In the genomic region with DNA sequence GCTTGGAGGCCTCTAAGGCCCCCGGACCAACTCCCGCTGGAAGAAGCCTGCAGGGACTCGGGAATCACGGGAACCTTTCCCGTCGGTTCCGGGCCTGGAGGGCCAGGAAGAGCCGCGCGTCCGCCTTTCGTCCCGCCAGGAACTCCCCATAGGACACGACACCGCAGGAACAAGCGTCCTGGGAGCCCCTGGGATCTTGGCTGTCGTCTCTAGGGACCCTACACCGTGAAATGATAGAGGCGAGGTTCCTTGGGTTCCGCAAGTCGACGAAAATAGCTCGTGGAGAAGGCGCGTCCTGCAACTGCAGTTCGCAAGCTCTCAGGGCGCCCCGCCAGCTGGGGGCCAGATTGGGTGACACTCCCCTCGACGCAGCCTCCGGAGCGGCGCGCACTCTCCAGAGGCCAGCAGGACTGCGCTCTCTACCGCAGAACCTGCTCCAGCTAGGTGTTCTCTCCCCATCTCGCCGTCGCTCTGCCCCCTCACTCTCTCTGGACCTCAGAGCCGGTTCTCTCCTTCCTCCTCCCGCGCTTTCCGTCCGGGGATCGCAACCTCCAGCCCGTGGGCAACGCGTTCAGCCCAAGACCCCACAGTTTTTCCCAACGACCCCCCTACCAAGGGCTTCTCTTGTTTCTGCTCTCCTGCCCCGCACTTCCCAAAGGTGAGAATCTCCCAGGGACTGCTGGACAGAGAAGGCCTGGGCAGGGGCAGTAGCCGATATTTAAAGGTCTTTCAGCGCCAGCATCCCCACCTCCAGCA, we compare ENCODE assay signal across 8 cellular contexts. TPM values are rescaled to one million over a fixed set of nuclear protein-coding genes. Genes with fewer than 3 reads are reported as not detected.
DNase-seq lines count a peak whose midpoint lies in the region; ATAC-seq and TF ChIP-seq lines count a peak whose summit lies in the region.

No MANE protein-coding gene starts in this region.

- H3K9me3 Mint-ChIP-seq in CD14-positive monocyte = peaks cover 0 to 20% (median 13%) of the 10 kb centered on the region in 7 donors
- peaks cover 0 to 9% (median 0%) of the 10 kb centered on the region in 11 donors for H3K9me3 Mint-ChIP-seq in naive thymus-derived CD4-positive, alpha-beta T cell

- H3K4me3 ChIP-seq in Jurkat, Clone E6-1 (ENCODE audit: low read length) = peak overlapping the region; percentile 74
- peak overlapping the region; percentile 61 for H3K4me3 ChIP-seq in ectodermal cell (ENCODE audit: insufficient read depth, low read depth, low read length)
- H3K4me3 ChIP-seq in naive thymus-derived CD4-positive, alpha-beta T cell (ENCODE audit: low read length) = peak overlapping the region; percentile 37

- peaks cover 0 to 2% of the 10 kb centered on the region in 2 donors for H3K36me3 Mint-ChIP-seq in CD14-positive monocyte
- no peaks in the 10 kb centered on the region for H3K36me3 Mint-ChIP-seq in naive thymus-derived CD4-positive, alpha-beta T cell

- peaks cover 82% of the 10 kb centered on the region for H3K27me3 ChIP-seq in ectodermal cell (ENCODE audit: control insufficient read depth, insufficient read depth, low read length, poor library complexity, severe bottlenecking)
- H3K27me3 ChIP-seq in naive thymus-derived CD4-positive, alpha-beta T cell (ENCODE audit: control insufficient read depth in 2 of 2, insufficient read depth in 2 of 2, low read length in 2 of 2) = peaks cover 0 to 7% of the 10 kb centered on the region in 2 donors

- CTCF ChIA-PET in naive thymus-derived CD4-positive, alpha-beta T cell (lab: Charles Lee) = no interaction called here
- CTCF ChIA-PET in HEK293T (lab: Yijun Ruan, JAX) = interaction anchor here (0.6 to 1.3 kb wide), 3 partner anchors 9 to 46 kb away, joined by 3 to 5 read pairs (median 3); no protein-coding TSS in a partner anchor

- no peak for DNase-seq in CD14-positive monocyte (ENCODE audit: low spot score)
- DNase-seq in Jurkat, Clone E6-1 (ENCODE audit: low read depth, low spot score) = no peak
- peak in 1 of 9 donors; percentile 6 for DNase-seq in naive thymus-derived CD4-positive, alpha-beta T cell
- no peak for DNase-seq in GF-D8 (lab: John Stamatoyannopoulos, UW)
- DNase-seq in HUDEP-2 (lab: John Stamatoyannopoulos, UW; ENCODE audit: unreplicated experiment in 76 of 76) = no peak
- DNase-seq in HEK293T (ENCODE audit: extremely low spot score) = no peak

- 0 to 1% methylated on average over 52 of the region's 52 CpGs for WGBS in ectodermal cell, 2 experiments

- intact Hi-C loops in CD14-positive monocyte (cut with micrococcal nuclease) = no loop called here
- intact Hi-C loops in naive thymus-derived CD4-positive, alpha-beta T cell (cut with micrococcal nuclease) = loop anchor here in 1 of 2 donors (10.0 kb wide), 1 partner anchor 1401 kb away; the partner anchor contains the start of genes GPR137C and TXNDC16

- POLR2A ChIA-PET in naive thymus-derived CD4-positive, alpha-beta T cell (lab: Charles Lee) = no interaction called here
- POLR2A ChIA-PET in HEK293T (lab: Yijun Ruan, JAX) = interaction anchor here (1.1 kb wide), 1 partner anchor 24 kb away, joined by 3 read pairs; no protein-coding TSS in a partner anchor

- H3K4me3 Mint-ChIP-seq in CD14-positive monocyte = peak overlapping the region; percentile 20 to 93
- H3K4me3 Mint-ChIP-seq in naive thymus-derived CD4-positive, alpha-beta T cell = peak overlapping the region; percentile 54 to 88 (median 75)

- H3K27ac ChIP-seq in ectodermal cell (ENCODE audit: insufficient read depth, low read depth, low read length, poor library complexity, severe bottlenecking) = no peak overlapping the region
- no peak overlapping the region for H3K27ac ChIP-seq in naive thymus-derived CD4-positive, alpha-beta T cell (ENCODE audit: low read depth, low read length)

- H3K27me3 Mint-ChIP-seq in CD14-positive monocyte (ENCODE audit: low read depth in 3 of 3) = peaks cover 66 to 85% (median 74%) of the 10 kb centered on the region in 3 donors
- peaks cover 53 to 86% (median 67%) of the 10 kb centered on the region in 5 donors for H3K27me3 Mint-ChIP-seq in naive thymus-derived CD4-positive, alpha-beta T cell

- H3K9me3 ChIP-seq in ectodermal cell (ENCODE audit: control insufficient read depth, low read length) = no peaks in the 10 kb centered on the region
- H3K9me3 ChIP-seq in naive thymus-derived CD4-positive, alpha-beta T cell (ENCODE audit: control insufficient read depth in 2 of 3, low read length in 3 of 3) = no peaks in the 10 kb centered on the region

- no peak for TF ChIP-seq CTCF in CD14-positive monocyte (IDR thresholded peaks at IDR 0.05)

- H3K27ac Mint-ChIP-seq in CD14-positive monocyte = no peak overlapping the region
- H3K27ac Mint-ChIP-seq in naive thymus-derived CD4-positive, alpha-beta T cell = no peak overlapping the region

- H3K4me1 ChIP-seq in ectodermal cell (ENCODE audit: control insufficient read depth, insufficient read depth, low read length) = peaks cover 12% of the 10 kb centered on the region
- peaks cover 0 to 14% of the 10 kb centered on the region in 2 donors for H3K4me1 ChIP-seq in naive thymus-derived CD4-positive, alpha-beta T cell (ENCODE audit: control insufficient read depth in 2 of 2, insufficient read depth in 2 of 2, low read length in 2 of 2)

- H3K4me1 Mint-ChIP-seq in CD14-positive monocyte = peaks cover 29% of the 10 kb centered on the region
- peaks cover 6 to 41% (median 32%) of the 10 kb centered on the region in 7 donors for H3K4me1 Mint-ChIP-seq in naive thymus-derived CD4-positive, alpha-beta T cell

- ATAC-seq in naive thymus-derived CD4-positive, alpha-beta T cell = no peak
- ATAC-seq in HG03520 (IDR thresholded peaks at IDR 0.05; ENCODE audit: unreplicated experiment) = no peak

- H3K36me3 ChIP-seq in ectodermal cell (ENCODE audit: control insufficient read depth, insufficient read depth, low read length) = no peaks in the 10 kb centered on the region
- H3K36me3 ChIP-seq in naive thymus-derived CD4-positive, alpha-beta T cell (ENCODE audit: control insufficient read depth in 2 of 3, insufficient read depth in 3 of 3, low read length in 3 of 3) = no peaks in the 10 kb centered on the region

TF ChIP-seq in HEK293T, 16 proteins besides CTCF, POLR2A, EP300 and RAD21:
- TF ChIP-seq ZNF384 (IDR thresholded peaks at IDR 0.05) = no peak

RNA-seq across cellular contexts. Expression of gene BMP4, which starts 0.8 kb away (rescaled TPM):
- under 1 TPM in 1 of 2 donors, not detected in 1; 0.28 TPM for polyA plus RNA-seq in CD14-positive monocyte
- polyA plus RNA-seq in Jurkat, Clone E6-1 (2012; ENCODE audit: insufficient read depth, insufficient read length) = 6.8 TPM
- polyA plus RNA-seq in ectodermal cell (2013, experiment 1 of 4) = 64.6 TPM
- 53.2 TPM for polyA plus RNA-seq in ectodermal cell (2013, experiment 2 of 4)
- polyA plus RNA-seq in ectodermal cell (2013, experiment 3 of 4) = 50.4 TPM
- polyA plus RNA-seq in ectodermal cell (2013, experiment 4 of 4) = 62.6 TPM
- 1 to 10 TPM in 2 of 5 experiments, under 1 TPM in 1, not detected in 2; 0.27 to 2.3 (median 1.6) TPM for total RNA-seq in naive thymus-derived CD4-positive, alpha-beta T cell
- 1 to 10 TPM in 1 of 2 donors, under 1 TPM in 1; 0.24 to 1.3 TPM for polyA plus RNA-seq in naive thymus-derived CD4-positive, alpha-beta T cell
